In the genomic region with DNA sequence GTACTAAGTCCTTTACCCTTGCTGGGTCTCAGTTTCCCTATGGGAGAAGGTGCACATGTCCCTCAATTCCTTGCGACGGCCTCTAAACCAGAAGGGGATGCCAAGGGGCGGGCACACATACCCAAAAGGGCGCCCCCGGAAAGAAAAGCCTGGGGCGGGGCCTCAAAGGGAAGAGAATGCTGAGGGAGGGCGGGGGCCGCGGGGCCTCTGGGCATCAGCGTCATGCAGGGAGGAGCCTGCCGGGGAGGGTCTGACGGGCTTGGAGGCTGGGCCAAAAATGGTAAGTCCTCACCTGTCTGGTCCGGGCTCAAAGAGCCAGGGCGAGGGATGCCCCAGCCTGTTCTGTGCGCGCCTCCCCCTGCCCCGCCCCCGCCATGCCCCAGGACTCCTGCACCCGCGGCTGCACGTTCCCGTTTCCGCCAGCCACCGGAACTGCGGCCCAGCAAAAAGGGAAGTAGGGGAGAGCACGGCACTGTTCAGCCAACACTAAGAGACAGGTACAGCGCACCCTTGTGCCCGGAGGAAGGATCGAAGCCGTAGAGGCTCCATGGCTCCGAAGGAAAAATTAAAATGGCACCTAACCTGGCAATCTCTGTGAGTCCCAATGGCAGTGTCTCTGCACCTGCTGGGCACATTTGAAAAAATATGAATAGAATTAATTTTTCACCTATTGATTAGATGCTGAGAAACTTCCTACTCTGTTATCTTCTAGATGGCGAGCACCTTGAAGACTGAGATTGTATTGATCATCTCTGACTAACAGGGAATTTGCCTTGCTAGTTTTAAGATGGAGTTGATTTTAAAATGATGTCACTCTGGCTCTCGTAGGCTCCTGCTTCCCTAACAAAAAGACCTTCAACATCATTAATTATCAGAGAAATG, we compare ENCODE assay signal across 8 cellular contexts. TPM values are rescaled to one million over a fixed set of nuclear protein-coding genes. Genes with fewer than 3 reads are reported as not detected.
DNase-seq lines count a peak whose midpoint lies in the region; ATAC-seq and TF ChIP-seq lines count a peak whose summit lies in the region.

A gene (minus strand): TSS at position 434 of the 882 bp plus-strand sequence. CDS start 14,976 bp downstream, outside the sequence.

- peak within 1 kb of the TSS; percentile 80 to 96 (median 90) for H3K4me3 Mint-ChIP-seq in naive thymus-derived CD4-positive, alpha-beta T cell
- peak within 1 kb of the TSS; percentile 91 for H3K4me3 Mint-ChIP-seq in stimulated activated memory B cell treated with anti-CD40 and anti-IgM and Interleukin-4, amounts not matched to agents 10 μg/mL and 1 μg/mL and 100 μg/mL, for 72 hours

- in situ Hi-C loops in Panc1 (cut with HindIII; ENCODE audit: low pct_unique_long_range_greater_than_20kb, low sequenced_read_pairs), result no loop called here

- CTCF ChIA-PET in Panc1 (lab: Charles Lee), result no interaction called here
- CTCF ChIA-PET in naive thymus-derived CD4-positive, alpha-beta T cell (lab: Charles Lee), result no interaction called here

- H3K4me1 Mint-ChIP-seq in naive thymus-derived CD4-positive, alpha-beta T cell, result peaks cover 9 to 24% (median 14%) of the 10 kb centered on the region in 7 donors
- peaks cover 8% of the 10 kb centered on the region for H3K4me1 Mint-ChIP-seq in stimulated activated memory B cell treated with anti-CD40 and anti-IgM and Interleukin-4, amounts not matched to agents 10 μg/mL and 1 μg/mL and 100 μg/mL, for 72 hours

- no peaks in the 10 kb centered on the region for H3K79me2 ChIP-seq in fibroblast of lung (ENCODE audit: control insufficient read depth, insufficient read depth, low read length)

- H4K20me1 ChIP-seq in fibroblast of lung (ENCODE audit: control insufficient read depth, extremely low read depth, insufficient read depth, low read length), result no peaks in the 10 kb centered on the region

- H3K4me1 ChIP-seq in Panc1 (ENCODE audit: control insufficient read depth, insufficient read depth, low read length) (no peaks in the 10 kb centered on the region; the same call in 1 of the 2 replicates), fibroblast of lung (ENCODE audit: control insufficient read depth, extremely low read depth, insufficient read depth, low read length) (no peaks in the 10 kb centered on the region)
- H3K4me1 ChIP-seq in naive thymus-derived CD4-positive, alpha-beta T cell (ENCODE audit: control insufficient read depth in 2 of 2, insufficient read depth in 2 of 2, low read length in 2 of 2), result peaks cover 0 to 5% of the 10 kb centered on the region in 2 donors

- H3K27me3 ChIP-seq in Panc1 (ENCODE audit: control insufficient read depth, insufficient read depth, low read length), result no peaks in the 10 kb centered on the region
- no peaks in the 10 kb centered on the region for H3K27me3 ChIP-seq in fibroblast of lung (ENCODE audit: control insufficient read depth, insufficient read depth, low read length)
- H3K27me3 ChIP-seq in naive thymus-derived CD4-positive, alpha-beta T cell (ENCODE audit: control insufficient read depth in 2 of 2, insufficient read depth in 2 of 2, low read length in 2 of 2), result no peaks in the 10 kb centered on the region

- peak within 1 kb of the TSS; percentile 62 to 70 for H3K4me3 ChIP-seq in Panc1 (ENCODE audit: low read depth in 2 of 2, low read length in 2 of 2)
- H3K4me3 ChIP-seq in fibroblast of lung (replicated peaks in 1 of 4; ENCODE audit: control extremely low read depth in 1 of 4, insufficient read depth in 1 of 4, low read depth in 3 of 4, low read length in 4 of 4), result peak within 1 kb of the TSS; percentile 66 to 84 (median 77)
- peak within 1 kb of the TSS; percentile 66 for H3K4me3 ChIP-seq in naive thymus-derived CD4-positive, alpha-beta T cell (ENCODE audit: low read length)

- POLR2A ChIA-PET in Panc1 (lab: Charles Lee), result no interaction called here
- POLR2A ChIA-PET in naive thymus-derived CD4-positive, alpha-beta T cell (lab: Charles Lee), result interaction anchor here (1.0 kb wide), 1 partner anchor 20 kb away, joined by 3 read pairs; no protein-coding TSS in a partner anchor

- intact Hi-C loops in Panc1 (cut with micrococcal nuclease; ENCODE audit: unreplicated experiment), result no loop called here
- intact Hi-C loops in naive thymus-derived CD4-positive, alpha-beta T cell (cut with micrococcal nuclease), result loop anchor here (1.0 to 5.0 kb wide), 8 partner anchors 20 to 696 kb away; a partner anchor contains a TSS

- no peaks in the 10 kb centered on the region for H3K9me3 ChIP-seq in KOPT-K1 (ENCODE audit: insufficient read depth, low read length, poor library complexity, severe bottlenecking)
- H3K9me3 ChIP-seq in Panc1 (ENCODE audit: control insufficient read depth, insufficient read depth, low read depth, low read length), result no peaks in the 10 kb centered on the region
- no peaks in the 10 kb centered on the region for H3K9me3 ChIP-seq in fibroblast of lung (ENCODE audit: control insufficient read depth, insufficient read depth, low read depth, low read length)
- H3K9me3 ChIP-seq in naive thymus-derived CD4-positive, alpha-beta T cell (ENCODE audit: control insufficient read depth in 2 of 3, low read length in 3 of 3), result no peaks in the 10 kb centered on the region

- H2AFZ ChIP-seq in fibroblast of lung (ENCODE audit: low read length), result peak within 1 kb of the TSS; percentile 94

- H3K9ac ChIP-seq in fibroblast of lung (ENCODE audit: insufficient read depth, low read length), result peak within 1 kb of the TSS; percentile 61

- DNase-seq in EH (ENCODE audit: low read depth) (peak; percentile 95), Panc1 (ENCODE audit: low read depth, low spot score) (peak; percentile 85), activated T-helper 1 cell treated with Interleukin-2 at 50 U/mL for 16 hours (ENCODE audit: low read depth) (peak; percentile 92), fibroblast of lung (ENCODE audit: low read depth in 2 of 2) (peak; percentile 95 to 96)
- DNase-seq in naive thymus-derived CD4-positive, alpha-beta T cell, result peak; percentile 75 to 94 (median 92)

- peaks cover 0 to 5% (median 0%) of the 10 kb centered on the region in 11 donors for H3K9me3 Mint-ChIP-seq in naive thymus-derived CD4-positive, alpha-beta T cell
- no peaks in the 10 kb centered on the region for H3K9me3 Mint-ChIP-seq in stimulated activated memory B cell treated with anti-CD40 and anti-IgM and Interleukin-4, amounts not matched to agents 10 μg/mL and 1 μg/mL and 100 μg/mL, for 72 hours

- no TSS peak for BruUV-seq in Panc1 (replicated peaks; lab: Mats Ljungman, UMichigan)

- ATAC-seq in GM21825 (IDR thresholded peaks at IDR 0.05; ENCODE audit: unreplicated experiment) (peak; percentile 98), Panc1 (peak; percentile 100)
- ATAC-seq in naive thymus-derived CD4-positive, alpha-beta T cell, result peak; percentile 97
- ATAC-seq in stimulated activated memory B cell treated with anti-CD40 and anti-IgM and Interleukin-4, amounts not matched to agents 10 μg/mL and 1 μg/mL and 100 μg/mL, for 72 hours, result peak; percentile 100

- H3K4me2 ChIP-seq in fibroblast of lung (ENCODE audit: extremely low read depth, insufficient read depth, low read length), result peak within 1 kb of the TSS; percentile 82

- TF ChIP-seq CTCF in Panc1 (IDR thresholded peaks at IDR 0.05) (peak; percentile 93), fibroblast of lung (conservative IDR thresholded peaks at IDR 0.05 in 1 of 2, IDR thresholded peaks at IDR 0.05 in 1 of 2; ENCODE audit: low read depth in 1 of 2, low read length in 2 of 2) (peak; percentile 81 to 85)

- H3K36me3 ChIP-seq in KOPT-K1 (ENCODE audit: insufficient read depth, low read length), result no peaks in the 10 kb centered on the region
- H3K36me3 ChIP-seq in Panc1 (ENCODE audit: control insufficient read depth, insufficient read depth, low read length), result no peaks in the 10 kb centered on the region
- H3K36me3 ChIP-seq in fibroblast of lung (ENCODE audit: control insufficient read depth, insufficient read depth, low read length), result no peaks in the 10 kb centered on the region
- H3K36me3 ChIP-seq in naive thymus-derived CD4-positive, alpha-beta T cell (ENCODE audit: control insufficient read depth in 2 of 3, insufficient read depth in 3 of 3, low read length in 3 of 3), result no peaks in the 10 kb centered on the region

- H3K36me3 Mint-ChIP-seq in naive thymus-derived CD4-positive, alpha-beta T cell, result peaks cover 0 to 4% (median 3%) of the 10 kb centered on the region in 5 donors
- peaks cover 11% of the 10 kb centered on the region for H3K36me3 Mint-ChIP-seq in stimulated activated memory B cell treated with anti-CD40 and anti-IgM and Interleukin-4, amounts not matched to agents 10 μg/mL and 1 μg/mL and 100 μg/mL, for 72 hours

- peak within 1 kb of the TSS; percentile 85 to 97 (median 92) for H3K27ac Mint-ChIP-seq in naive thymus-derived CD4-positive, alpha-beta T cell
- H3K27ac Mint-ChIP-seq in stimulated activated memory B cell treated with anti-CD40 and anti-IgM and Interleukin-4, amounts not matched to agents 10 μg/mL and 1 μg/mL and 100 μg/mL, for 72 hours, result peak within 1 kb of the TSS; percentile 88

- no peaks in the 10 kb centered on the region for H3K27me3 Mint-ChIP-seq in naive thymus-derived CD4-positive, alpha-beta T cell
- no peaks in the 10 kb centered on the region for H3K27me3 Mint-ChIP-seq in stimulated activated memory B cell treated with anti-CD40 and anti-IgM and Interleukin-4, amounts not matched to agents 10 μg/mL and 1 μg/mL and 100 μg/mL, for 72 hours

- H3K27ac ChIP-seq in KOPT-K1 (ENCODE audit: low read depth, low read length, poor library complexity, severe bottlenecking) (peak within 1 kb of the TSS; percentile 62), Panc1 (ENCODE audit: low read length) (peak within 1 kb of the TSS; percentile 92), fibroblast of lung (ENCODE audit: insufficient read depth, low read length) (peak within 1 kb of the TSS; percentile 80)
- H3K27ac ChIP-seq in naive thymus-derived CD4-positive, alpha-beta T cell (ENCODE audit: low read depth, low read length), result peak within 1 kb of the TSS; percentile 81

RNA-seq across cellular contexts. Expression of the gene that starts here (rescaled TPM):
- 5.2 TPM for total RNA-seq in Panc1 (2021; ENCODE audit: unreplicated experiment)
- polyA plus RNA-seq in Panc1 (2012; ENCODE audit: insufficient read length), result 4.8 TPM
- total RNA-seq in fibroblast of lung, result 5.9 and 6.4 TPM in 2 replicates
- polyA plus RNA-seq in fibroblast of lung, result 7.4 and 8.9 TPM in 2 replicates
- 5.6 and 6.5 TPM in 2 replicates for polyA plus RNA-seq in fibroblast of lung (2012)
- 11.6 and 12.1 TPM in 2 replicates for polyA minus RNA-seq in fibroblast of lung (ENCODE audit: low replicate concordance)
- total RNA-seq in naive thymus-derived CD4-positive, alpha-beta T cell, result 10 to 100 TPM in 2 of 5 experiments, 1 to 10 TPM in 3; 4.5 to 16.5 (median 8.4) TPM
- polyA plus RNA-seq in naive thymus-derived CD4-positive, alpha-beta T cell, result 1 to 10 TPM; 1.9 to 4.0 TPM

Comparison
In these comparisons a context has a peak if more than half of its experiments do, and no peak if none do; other contexts are left out.
1. Peak in every context shown above with its lines: DNase-seq, ATAC-seq, H3K4me3 ChIP-seq and H3K27ac ChIP-seq.